Comparison of ENCODE assay signal across 18 cellular contexts in the genomic region with DNA sequence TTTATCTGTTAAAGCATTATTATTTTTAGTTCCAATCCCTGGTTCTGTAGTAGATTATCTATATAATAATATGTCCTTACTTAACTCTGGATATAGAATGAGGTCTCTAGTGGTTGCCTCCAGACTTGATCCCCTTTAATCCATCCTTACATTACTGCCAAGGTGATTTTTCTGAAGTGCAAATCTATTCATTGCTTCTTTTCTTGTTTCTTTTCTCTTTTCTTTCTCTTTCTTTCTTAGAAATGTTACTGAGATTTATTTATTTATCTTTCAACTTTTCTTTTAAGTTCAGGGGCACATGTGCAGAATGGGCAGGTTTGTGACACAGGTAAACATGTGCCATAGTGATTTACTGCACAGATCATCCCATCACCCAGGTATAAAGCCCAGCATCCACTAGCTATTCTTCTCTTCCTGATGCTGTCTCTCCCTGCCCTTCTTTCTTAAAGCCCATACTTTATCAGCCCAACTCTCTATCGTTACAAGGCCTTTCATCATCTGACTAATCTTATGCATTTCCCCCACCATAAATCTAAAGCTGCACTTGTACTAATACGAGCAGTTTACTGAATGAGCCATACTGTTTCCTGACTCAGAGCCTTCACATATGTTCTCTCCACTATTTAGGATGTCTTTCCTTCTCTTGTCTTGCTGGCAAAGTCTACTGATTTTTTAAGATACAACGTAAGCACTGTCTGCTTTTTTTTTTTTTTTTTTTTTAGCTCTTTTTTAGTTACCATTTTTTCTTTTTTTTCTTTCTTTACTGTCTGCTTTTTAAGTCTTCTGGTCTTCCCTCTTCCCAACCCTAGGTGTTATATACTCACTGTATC. TPM values are rescaled to one million over a fixed set of nuclear protein-coding genes. Genes with fewer than 3 reads are reported as not detected.
DNase-seq lines count a peak whose midpoint lies in the region; ATAC-seq and TF ChIP-seq lines count a peak whose summit lies in the region.
"Had no signal": no experiment of that assay in that cellular context is flagged by ENCODE, and none has a peak within 500 bp of the region (broad histone marks: within the 10 kb centered on the region; RNA-seq: fewer than 3 reads in every experiment).

No MANE protein-coding gene starts in this region.

- no peak for TF ChIP-seq POLR2A in prostate gland (IDR thresholded peaks at IDR 0.05)

- H3K27ac Mint-ChIP-seq in T-helper 17 cell: peak overlapping the region; percentile 14
- H3K27ac Mint-ChIP-seq in activated T-helper 1 cell treated with anti-CD3 and anti-CD28 coated beads, Interleukin-12 subunit alpha, Interleukin-12 subunit beta, Interleukin-2, Interleukin-4 antibody, amounts not matched to agents 30 ng/mL and 10 ng/mL and 1 ng/mL, durations not matched to agents 14 hours and 24 hours and 36 hours: no peak overlapping the region
- H3K27ac Mint-ChIP-seq: activated B cell treated with CpG ODN at 0.5 μM for 24 hours had no signal

- H3K4me3 ChIP-seq in AG04450 (ENCODE audit: low read depth, low read length): no peak overlapping the region
- no peak overlapping the region for H3K4me3 ChIP-seq in fibroblast of the aortic adventitia (ENCODE audit: low read depth, low read length)
- H3K4me3 ChIP-seq in prostate gland: no peak overlapping the region
- H3K4me3 ChIP-seq: mucosa of descending colon, right atrium auricular region, vagina had no signal

- no peaks in the 10 kb centered on the region for H3K9me3 Mint-ChIP-seq in activated T-helper 1 cell treated with anti-CD3 and anti-CD28 coated beads, Interleukin-12 subunit alpha, Interleukin-12 subunit beta, Interleukin-2, Interleukin-4 antibody, amounts not matched to agents 30 ng/mL and 10 ng/mL and 1 ng/mL, durations not matched to agents 14 hours and 24 hours and 36 hours
- H3K9me3 Mint-ChIP-seq: activated B cell treated with CpG ODN at 0.5 μM for 24 hours had no signal

- no peak overlapping the region for H3K4me3 Mint-ChIP-seq in T-helper 17 cell
- H3K4me3 Mint-ChIP-seq in activated T-helper 1 cell treated with anti-CD3 and anti-CD28 coated beads, Interleukin-12 subunit alpha, Interleukin-12 subunit beta, Interleukin-2, Interleukin-4 antibody, amounts not matched to agents 30 ng/mL and 10 ng/mL and 1 ng/mL, durations not matched to agents 14 hours and 24 hours and 36 hours: no peak overlapping the region
- H3K4me3 Mint-ChIP-seq: activated B cell treated with CpG ODN at 0.5 μM for 24 hours; CD4-positive, alpha-beta memory T cell had no signal

- intact Hi-C loops in activated T-helper 1 cell treated with anti-CD3 and anti-CD28 coated beads, Interleukin-12 subunit alpha, Interleukin-12 subunit beta, Interleukin-2, Interleukin-4 antibody, amounts not matched to agents 30 ng/mL and 10 ng/mL and 1 ng/mL, durations not matched to agents 14 hours and 24 hours and 36 hours (cut with micrococcal nuclease): no loop called here
- intact Hi-C loops in prostate gland (cut with DNase I): loop anchor here (5.0 kb wide), 2 partner anchors 227 to 297 kb away; no protein-coding TSS in a partner anchor

- DNase-seq in AG04450 (ENCODE audit: low read depth, low spot score): peak; percentile 41
- peak; percentile 67 for DNase-seq in HT1080 (ENCODE audit: low read depth)
- no peak for DNase-seq in T-helper 17 cell
- DNase-seq in fibroblast of the aortic adventitia (ENCODE audit: low read depth): peak; percentile 45
- no peak for DNase-seq in activated T-helper 1 cell treated with anti-CD3 and anti-CD28 coated beads, Interleukin-12 subunit alpha, Interleukin-12 subunit beta, Interleukin-2, Interleukin-4 antibody, amounts not matched to agents 30 ng/mL and 10 ng/mL and 1 ng/mL, durations not matched to agents 14 hours and 24 hours and 36 hours (ENCODE audit: low spot score)
- DNase-seq in prostate gland (ENCODE audit: low spot score): no peak
- DNase-seq: activated B cell treated with CpG ODN at 0.5 μM for 24 hours; activated effector memory CD4-positive, alpha-beta T cell treated with anti-CD3 and anti-CD28 coated beads, Interleukin-2, amount 50 U/mL, for 16 hours; amygdala; CD4-positive, alpha-beta memory T cell; mucosa of descending colon; NCI-H2081; NCI-H526 treated with DMSO at 0.1 percent for 48 hours had no signal

- H3K27me3 Mint-ChIP-seq in T-helper 17 cell: no peaks in the 10 kb centered on the region
- peaks cover 39% of the 10 kb centered on the region for H3K27me3 Mint-ChIP-seq in activated T-helper 1 cell treated with anti-CD3 and anti-CD28 coated beads, Interleukin-12 subunit alpha, Interleukin-12 subunit beta, Interleukin-2, Interleukin-4 antibody, amounts not matched to agents 30 ng/mL and 10 ng/mL and 1 ng/mL, durations not matched to agents 14 hours and 24 hours and 36 hours (ENCODE audit: insufficient read depth)
- H3K27me3 Mint-ChIP-seq: CD4-positive, alpha-beta memory T cell had no signal

- TF ChIP-seq CTCF in AG04450 (IDR thresholded peaks at IDR 0.05; ENCODE audit: low read depth, low read length): no peak
- TF ChIP-seq CTCF in fibroblast of the aortic adventitia (IDR thresholded peaks at IDR 0.05; ENCODE audit: insufficient read depth, low read length): no peak
- no peak for TF ChIP-seq CTCF in prostate gland (IDR thresholded peaks at IDR 0.05)

- ATAC-seq in T-helper 17 cell: no peak
- no peak for ATAC-seq in HG03469 (IDR thresholded peaks at IDR 0.05; ENCODE audit: unreplicated experiment)
- ATAC-seq in HG03039 (IDR thresholded peaks at IDR 0.05; ENCODE audit: unreplicated experiment): no peak
- ATAC-seq: mucosa of descending colon had no signal

- no peaks in the 10 kb centered on the region for H3K27me3 ChIP-seq in AG04450 (ENCODE audit: control insufficient read depth, insufficient read depth, low read length)
- no peaks in the 10 kb centered on the region for H3K27me3 ChIP-seq in prostate gland (replicated peaks; ENCODE audit: insufficient read depth)
- H3K27me3 ChIP-seq: right atrium auricular region, vagina had no signal

- 76% methylated on average over 3 of the region's 3 CpGs for WGBS in prostate gland

- no peaks in the 10 kb centered on the region; the same call in 1 of the 2 replicates for H3K9me3 ChIP-seq in AG04450 (ENCODE audit: control insufficient read depth, insufficient read depth, low read length)
- H3K9me3 ChIP-seq in T-helper 17 cell (ENCODE audit: control insufficient read depth, low read length, poor library complexity, severe bottlenecking): no peaks in the 10 kb centered on the region
- no peaks in the 10 kb centered on the region for H3K9me3 ChIP-seq in prostate gland
- H3K9me3 ChIP-seq: mucosa of descending colon, neutrophil, right atrium auricular region, vagina had no signal

- H3K27ac ChIP-seq in AG04450 (ENCODE audit: low read depth, low read length) (no peak overlapping the region), prostate gland (no peak overlapping the region)
- H3K27ac ChIP-seq: neutrophil, right atrium auricular region, vagina had no signal

- no peaks in the 10 kb centered on the region for H3K36me3 ChIP-seq in prostate gland
- H3K36me3 ChIP-seq: neutrophil, right atrium auricular region, vagina had no signal

- POLR2A ChIA-PET in AG04450 (lab: Yijun Ruan, JAX): interaction anchor here (0.6 kb wide), 1 partner anchor 22 kb away, joined by 7 read pairs; no protein-coding TSS in a partner anchor

- CTCF ChIA-PET in AG04450 (lab: Charles Lee): interaction anchor here (0.6 to 1.1 kb wide), 2 partner anchors 133 to 933 kb away, joined by 3 to 8 read pairs; a partner anchor contains a TSS

- H3K4me1 ChIP-seq in prostate gland (replicated peaks): no peaks in the 10 kb centered on the region

- H3K4me1 Mint-ChIP-seq in T-helper 17 cell: peaks cover 28% of the 10 kb centered on the region
- peaks cover 16% of the 10 kb centered on the region for H3K4me1 Mint-ChIP-seq in activated T-helper 1 cell treated with anti-CD3 and anti-CD28 coated beads, Interleukin-12 subunit alpha, Interleukin-12 subunit beta, Interleukin-2, Interleukin-4 antibody, amounts not matched to agents 30 ng/mL and 10 ng/mL and 1 ng/mL, durations not matched to agents 14 hours and 24 hours and 36 hours (ENCODE audit: low read depth)

- H3K36me3 Mint-ChIP-seq in T-helper 17 cell (ENCODE audit: low read depth): peaks cover 4% of the 10 kb centered on the region
- H3K36me3 Mint-ChIP-seq in activated T-helper 1 cell treated with anti-CD3 and anti-CD28 coated beads, Interleukin-12 subunit alpha, Interleukin-12 subunit beta, Interleukin-2, Interleukin-4 antibody, amounts not matched to agents 30 ng/mL and 10 ng/mL and 1 ng/mL, durations not matched to agents 14 hours and 24 hours and 36 hours (ENCODE audit: low read depth): peaks cover 3% of the 10 kb centered on the region

RNA-seq across cellular contexts. Expression of a gene that starts 4.6 kb away (rescaled TPM):
- 35.7 and 48.1 TPM in 2 replicates for polyA plus RNA-seq in AG04450 (2011; rRNA removed)
- 22.9 and 42.1 TPM in 2 replicates for polyA minus RNA-seq in AG04450 (2011; rRNA and poly(A)+ RNA removed)
- total RNA-seq in HT1080 (2014; rRNA removed; shearing (Covaris generic)): 16.2 and 18.6 TPM in 2 replicates
- polyA plus RNA-seq in HT1080 (2015; cell fraction: cytosol; rRNA removed): 14.8 and 16.2 TPM in 2 replicates
- 18.4 and 22.1 TPM in 2 replicates for polyA plus RNA-seq in HT1080 (2015; cell fraction: nucleus; rRNA removed)
- total RNA-seq in T-helper 17 cell (1 to 10 TPM; 5.6 to 6.1 TPM), fibroblast of the aortic adventitia (ENCODE audit: low replicate concordance) (8.3 and 24.4 TPM in 2 replicates), prostate gland (10 to 100 TPM; 17.4 TPM)
- 2.8 and 2.9 TPM in 2 replicates for total RNA-seq in activated T-helper 1 cell treated with anti-CD3 and anti-CD28 coated beads, Interleukin-12 subunit alpha, Interleukin-12 subunit beta, Interleukin-2, Interleukin-4 antibody, amounts not matched to agents 30 ng/mL and 10 ng/mL and 1 ng/mL, durations not matched to agents 14 hours and 24 hours and 36 hours

Comparison
In these comparisons a context has a peak if more than half of its experiments do, and no peak if none do; other contexts are left out.
1. DNase-seq: peak in AG04450 (single experiment), HT1080 (single experiment) and fibroblast of the aortic adventitia (single experiment); none in T-helper 17 cell (0 of 3), activated T-helper 1 cell treated with anti-CD3 and anti-CD28 coated beads, Interleukin-12 subunit alpha, Interleukin-12 subunit beta, Interleukin-2, Interleukin-4 antibody, amounts not matched to agents 30 ng/mL and 10 ng/mL and 1 ng/mL, durations not matched to agents 14 hours and 24 hours and 36 hours (single experiment) and prostate gland (single experiment).